ENCODE assay signal across 8 cellular contexts in genomic region chrX:150547511-150548115, GRCh38. TPM values are rescaled to one million over a fixed set of nuclear protein-coding genes. Genes with fewer than 3 reads are reported as not detected.
A peak's percentile ranks its signal among the peaks of the same experiment; 100 is the strongest.
DNase-seq lines count a peak whose midpoint lies in the region; ATAC-seq, FAIRE-seq and TF ChIP-seq lines count a peak whose summit lies in the region.

No MANE protein-coding gene starts in this region.

- no peaks in the 10 kb centered on the region for H3K36me3 ChIP-seq in SK-N-SH (replicated peaks in 1 of 2; ENCODE audit: control insufficient read depth in 1 of 2, insufficient read depth in 2 of 2, low read length in 1 of 2)
- H3K36me3 ChIP-seq in HepG2 (replicated peaks in 1 of 2; ENCODE audit: control insufficient read depth in 1 of 2, insufficient read depth in 2 of 2, low read length in 2 of 2) = no peaks in the 10 kb centered on the region

- H3K27ac ChIP-seq in SK-N-SH (ENCODE audit: low read depth in 2 of 2, low read length in 1 of 2) (no peak overlapping the region), HepG2 (ENCODE audit: extremely low read length, insufficient read depth, low read length) (peak overlapping the region; percentile 48)

- H3K27ac Mint-ChIP-seq in activated T-cell treated with anti-CD3 and anti-CD28 coated beads, Interleukin-2, amount 50 U/mL, for 24 hours = no peak overlapping the region
- peak overlapping the region; percentile 90 for H3K27ac Mint-ChIP-seq in stimulated activated memory B cell treated with anti-CD40 and anti-IgM and Interleukin-4, amounts not matched to agents 10 μg/mL and 1 μg/mL and 100 μg/mL, for 72 hours

- DNase-seq in activated T-cell treated with anti-CD3 and anti-CD28 coated beads, Interleukin-2, amount 50 U/mL, for 24 hours = peak; percentile 52
- DNase-seq in activated T-cell treated with anti-CD3 and anti-CD28 coated beads, Interleukin-2, amount 50 U/mL, for 1 hour = no peak
- DNase-seq in SK-N-SH = peak; percentile 35
- peak; percentile 59 for DNase-seq in dermis blood vessel endothelial cell
- DNase-seq in HepG2 (ENCODE audit: low spot score) = no peak
- DNase-seq in NCI-H1694 treated with DMSO at 0.1 percent for 48 hours (lab: John Stamatoyannopoulos, UW) = no peak

- TF ChIP-seq RAD21 in SK-N-SH (IDR thresholded peaks at IDR 0.05; ENCODE audit: low read length) (no peak), HepG2 (CRISPR knock-in tag; IDR thresholded peaks at IDR 0.05) (no peak)

- in situ Hi-C loops in HepG2 (cut with HindIII; ENCODE audit: extremely low pct_ligation_motif_present, low pct_unique_long_range_greater_than_20kb) = loop anchor here (10.0 kb wide), 1 partner anchor 137 kb away; no protein-coding TSS in a partner anchor

- ATAC-seq in HG02885 (IDR thresholded peaks at IDR 0.05; ENCODE audit: poor library complexity, unreplicated experiment) = peak; percentile 72
- peak; percentile 87 for ATAC-seq in HepG2
- peak; percentile 73 for ATAC-seq in stimulated activated memory B cell treated with anti-CD40 and anti-IgM and Interleukin-4, amounts not matched to agents 10 μg/mL and 1 μg/mL and 100 μg/mL, for 72 hours

- peak; percentile 53 for FAIRE-seq in HepG2 (lab: Jason Lieb, UNC)

- no peaks in the 10 kb centered on the region for H3K9me3 ChIP-seq in SK-N-SH
- no peaks in the 10 kb centered on the region for H3K9me3 ChIP-seq in HepG2 (ENCODE audit: low read length)

- H3K4me3 Mint-ChIP-seq in activated T-cell treated with anti-CD3 and anti-CD28 coated beads, Interleukin-2, amount 50 U/mL, for 24 hours = peak overlapping the region; percentile 15
- peak overlapping the region; percentile 87 for H3K4me3 Mint-ChIP-seq in stimulated activated memory B cell treated with anti-CD40 and anti-IgM and Interleukin-4, amounts not matched to agents 10 μg/mL and 1 μg/mL and 100 μg/mL, for 72 hours

- no peak for TF ChIP-seq EP300 in SK-N-SH (IDR thresholded peaks at IDR 0.05; ENCODE audit: borderline replicate concordance in 1 of 2, low read depth in 1 of 2, low read length in 1 of 2)
- TF ChIP-seq EP300 in HepG2 (IDR thresholded peaks at IDR 0.05; ENCODE audit: low read depth in 2 of 2, low read length in 2 of 2) = no peak
- TF ChIP-seq EP300 in HepG2 (CRISPR knock-in tag; IDR thresholded peaks at IDR 0.05; ENCODE audit: borderline replicate concordance) = no peak

- 38% methylated on average over 29 of the region's 47 CpGs for WGBS in SK-N-SH (ENCODE audit: low lambda C conversion rate)
- 18% methylated on average over 2 of the region's 47 CpGs for WGBS in HepG2 (ENCODE audit: low lambda C conversion rate)

- TF ChIP-seq POLR2A in HepG2 (IDR thresholded peaks at IDR 0.05; ENCODE audit: insufficient read depth in 1 of 2, low read depth in 2 of 2, low read length in 2 of 2) = peak in 1 of 2 experiments; percentile 18; a peak in 1 of 4 replicates

- no peaks in the 10 kb centered on the region for H3K79me2 ChIP-seq in SK-N-SH (ENCODE audit: insufficient read depth)
- no peaks in the 10 kb centered on the region for H3K79me2 ChIP-seq in HepG2 (ENCODE audit: insufficient read depth, low read length)

- TF ChIP-seq CTCF in SK-N-SH (IDR thresholded peaks at IDR 0.05) = no peak
- no peak for TF ChIP-seq CTCF in HepG2 (CRISPR knock-in tag; IDR thresholded peaks at IDR 0.05)

- no peaks in the 10 kb centered on the region for H3F3A ChIP-seq in SK-N-SH (replicated peaks; ENCODE audit: insufficient read depth)

- CTCF ChIA-PET in SK-N-SH (lab: Yijun Ruan, JAX) (no interaction called here), HepG2 (lab: Yijun Ruan, JAX; ENCODE audit: low intra/inter-chr PET ratio, low total read pairs) (no interaction called here)

- peaks cover 22% of the 10 kb centered on the region for H3K4me1 Mint-ChIP-seq in activated T-cell treated with anti-CD3 and anti-CD28 coated beads, Interleukin-2, amount 50 U/mL, for 24 hours (ENCODE audit: low read depth)
- peaks cover 36% of the 10 kb centered on the region for H3K4me1 Mint-ChIP-seq in stimulated activated memory B cell treated with anti-CD40 and anti-IgM and Interleukin-4, amounts not matched to agents 10 μg/mL and 1 μg/mL and 100 μg/mL, for 72 hours

- H4K20me1 ChIP-seq in SK-N-SH (ENCODE audit: insufficient read depth) (no peaks in the 10 kb centered on the region), HepG2 (ENCODE audit: insufficient read depth, low read length) (no peaks in the 10 kb centered on the region)

- intact Hi-C loops in HepG2 (cut with micrococcal nuclease; ENCODE audit: unreplicated experiment) = loop anchor here (10.0 kb wide), 1 partner anchor 167 kb away; no protein-coding TSS in a partner anchor

- no peaks in the 10 kb centered on the region for H3K4me1 ChIP-seq in SK-N-SH (ENCODE audit: control insufficient read depth in 1 of 2, insufficient read depth in 2 of 2, low read depth in 1 of 2, low read length in 1 of 2)
- peaks cover 71% of the 10 kb centered on the region for H3K4me1 ChIP-seq in HepG2 (ENCODE audit: insufficient read depth, low read length)

- no TSS peak for BruUV-seq in HepG2 (replicated peaks; lab: Mats Ljungman, UMichigan)

- no peaks in the 10 kb centered on the region for H3K9me2 ChIP-seq in SK-N-SH

- H3K27me3 ChIP-seq in SK-N-SH (ENCODE audit: insufficient read depth) (no peaks in the 10 kb centered on the region; the same call in 1 of the 2 replicates), HepG2 (ENCODE audit: control insufficient read depth in 1 of 2, insufficient read depth in 2 of 2, low read length in 2 of 2) (no peaks in the 10 kb centered on the region)

- peaks cover 20% of the 10 kb centered on the region for H3K27me3 Mint-ChIP-seq in activated T-cell treated with anti-CD3 and anti-CD28 coated beads, Interleukin-2, amount 50 U/mL, for 24 hours
- H3K27me3 Mint-ChIP-seq in stimulated activated memory B cell treated with anti-CD40 and anti-IgM and Interleukin-4, amounts not matched to agents 10 μg/mL and 1 μg/mL and 100 μg/mL, for 72 hours = no peaks in the 10 kb centered on the region

- H3K9ac ChIP-seq in SK-N-SH (no peak overlapping the region), HepG2 (ENCODE audit: insufficient read depth, low read depth, low read length) (peak overlapping the region; percentile 60)

- POLR2A ChIA-PET in SK-N-SH (lab: Yijun Ruan, JAX) = no interaction called here
- POLR2A ChIA-PET in HepG2 (lab: Yijun Ruan, JAX) = interaction anchor here (0.7 to 5.4 kb wide), 5 partner anchors 22 to 607 kb away, joined by 3 to 63 read pairs (median 3); partner anchors contain the start of gene MTM1

- no peak overlapping the region for H3K4me3 ChIP-seq in SK-N-SH (ENCODE audit: low read depth in 2 of 2, low read length in 1 of 2)
- H3K4me3 ChIP-seq in HepG2 (replicated peaks in 1 of 3; ENCODE audit: insufficient read depth in 1 of 3, low read depth in 2 of 3, low read length in 3 of 3) = peak overlapping the region; percentile 23 to 72 (median 37); a peak in 5 of 6 replicates

- no peaks in the 10 kb centered on the region for H3K9me3 Mint-ChIP-seq in activated T-cell treated with anti-CD3 and anti-CD28 coated beads, Interleukin-2, amount 50 U/mL, for 24 hours
- H3K9me3 Mint-ChIP-seq in stimulated activated memory B cell treated with anti-CD40 and anti-IgM and Interleukin-4, amounts not matched to agents 10 μg/mL and 1 μg/mL and 100 μg/mL, for 72 hours = no peaks in the 10 kb centered on the region

- no peak overlapping the region for H3K4me2 ChIP-seq in SK-N-SH
- H3K4me2 ChIP-seq in HepG2 (ENCODE audit: low read depth, low read length) = peak overlapping the region; percentile 90

- H2AFZ ChIP-seq in SK-N-SH (ENCODE audit: low read depth) (no peak overlapping the region), HepG2 (ENCODE audit: low read length) (peak overlapping the region; percentile 54)

- H3K36me3 Mint-ChIP-seq in activated T-cell treated with anti-CD3 and anti-CD28 coated beads, Interleukin-2, amount 50 U/mL, for 24 hours (ENCODE audit: low read depth) = no peaks in the 10 kb centered on the region
- no peaks in the 10 kb centered on the region for H3K36me3 Mint-ChIP-seq in stimulated activated memory B cell treated with anti-CD40 and anti-IgM and Interleukin-4, amounts not matched to agents 10 μg/mL and 1 μg/mL and 100 μg/mL, for 72 hours

TF ChIP-seq in SK-N-SH, 30 proteins besides CTCF, POLR2A, EP300 and RAD21 (continues in another document):
- TF ChIP-seq SMC3 (IDR thresholded peaks at IDR 0.05; ENCODE audit: low read depth, low read length) = no peak

TF ChIP-seq in HepG2, 621 proteins besides CTCF, POLR2A, EP300 and RAD21 (continues in another document):
- TF ChIP-seq ZC3H4 (CRISPR knock-in tag; IDR thresholded peaks at IDR 0.05; ENCODE audit: borderline replicate concordance) (no peak), ZFP36L2 (CRISPR knock-in tag; IDR thresholded peaks at IDR 0.05) (no peak), SMYD3 (CRISPR knock-in tag; IDR thresholded peaks at IDR 0.05) (no peak)

RNA-seq across cellular contexts. Expression of gene MTM1, which starts 20.8 kb away (rescaled TPM):
- polyA plus RNA-seq in SK-N-SH (2012; rRNA removed) (2.7 and 3.0 TPM in 2 replicates), HepG2 (2011; rRNA removed) (8.7 and 12.0 TPM in 2 replicates)
- polyA plus RNA-seq in SK-N-SH (2012; cell fraction: cytosol; rRNA removed) = 3.4 and 4.3 TPM in 2 replicates
- 2.2 and 4.4 TPM in 2 replicates for polyA plus RNA-seq in SK-N-SH (2012; cell fraction: nucleus; rRNA removed)
- total RNA-seq in dermis blood vessel endothelial cell (16.7 and 23.5 TPM in 2 replicates), HepG2 (2016; rRNA removed; fragmentation: Illumina TruSeq; extraction: Trizol) (15.2 and 27.2 TPM in 2 replicates)
- total RNA-seq in HepG2 (2016; cell fraction: cytosol; rRNA removed; fragmentation: Illumina TruSeq; extraction: Trizol; ENCODE audit: low read depth) = 15.6 and 17.4 TPM in 2 replicates
- 16.4 and 29.7 TPM in 2 replicates for total RNA-seq in HepG2 (2016; cell fraction: insoluble cytoplasmic fraction; rRNA removed; fragmentation: Illumina TruSeq; extraction: Trizol)
- 9.7 and 11.4 TPM in 2 replicates for total RNA-seq in HepG2 (2016; cell fraction: membrane; rRNA removed; fragmentation: Illumina TruSeq; extraction: Trizol)
- total RNA-seq in HepG2 (2016; cell fraction: nucleus; rRNA removed; fragmentation: Illumina TruSeq; extraction: Trizol) = 15.2 and 19.0 TPM in 2 replicates
- polyA plus RNA-seq in HepG2 (2011; cell fraction: cytosol; rRNA removed) = 4.5 and 5.6 TPM in 2 replicates
- 3.9 and 5.2 TPM in 2 replicates for polyA plus RNA-seq in HepG2 (2011; cell fraction: nucleus; rRNA removed)
- polyA plus RNA-seq in HepG2 (2012) = 10.3 and 16.8 TPM in 2 replicates
- 0.55 and 0.63 TPM in 2 replicates for polyA plus RNA-seq in HepG2 (2016; cell fraction: cytosol; fragmentation: Illumina TruSeq; extraction: Trizol; ENCODE audit: low read depth)
- polyA plus RNA-seq in HepG2 (2016; cell fraction: insoluble cytoplasmic fraction; fragmentation: Illumina TruSeq; extraction: Trizol; ENCODE audit: low read depth) = 21.9 and 26.9 TPM in 2 replicates
- 1.6 and 2.2 TPM in 2 replicates for polyA plus RNA-seq in HepG2 (2016; cell fraction: membrane; fragmentation: Illumina TruSeq; extraction: Trizol; ENCODE audit: low read depth)
- 13.2 and 14.3 TPM in 2 replicates for polyA plus RNA-seq in HepG2 (2016; cell fraction: nucleus; fragmentation: Illumina TruSeq; extraction: Trizol; ENCODE audit: insufficient read depth, low read depth)
- polyA minus RNA-seq in HepG2 (2011; rRNA and poly(A)+ RNA removed; ENCODE audit: low replicate concordance) = 2.7 and 7.2 TPM in 2 replicates
- polyA minus RNA-seq in HepG2 (2011; cell fraction: cytosol; rRNA and poly(A)+ RNA removed) = 6.0 and 7.1 TPM in 2 replicates
- polyA minus RNA-seq in HepG2 (2011; cell fraction: nucleus; rRNA and poly(A)+ RNA removed) = 40.0 and 50.3 TPM in 2 replicates

Comparison
In these comparisons a context has a peak if more than half of its experiments do, and no peak if none do; other contexts are left out.
1. DNase-seq: peak in activated T-cell treated with anti-CD3 and anti-CD28 coated beads, Interleukin-2, amount 50 U/mL, for 24 hours (single experiment), SK-N-SH (single experiment) and dermis blood vessel endothelial cell (single experiment); none in activated T-cell treated with anti-CD3 and anti-CD28 coated beads, Interleukin-2, amount 50 U/mL, for 1 hour (single experiment), HepG2 (single experiment) and NCI-H1694 treated with DMSO at 0.1 percent for 48 hours (single experiment).
2. H3K4me3 ChIP-seq: peak in HepG2 (3 of 3); none in SK-N-SH (0 of 2).
3. Peak in every context shown above with its lines, with median percentiles within 50 percentile points of each other: ATAC-seq.